ENCODE assay signal across 8 cellular contexts in the genomic region with DNA sequence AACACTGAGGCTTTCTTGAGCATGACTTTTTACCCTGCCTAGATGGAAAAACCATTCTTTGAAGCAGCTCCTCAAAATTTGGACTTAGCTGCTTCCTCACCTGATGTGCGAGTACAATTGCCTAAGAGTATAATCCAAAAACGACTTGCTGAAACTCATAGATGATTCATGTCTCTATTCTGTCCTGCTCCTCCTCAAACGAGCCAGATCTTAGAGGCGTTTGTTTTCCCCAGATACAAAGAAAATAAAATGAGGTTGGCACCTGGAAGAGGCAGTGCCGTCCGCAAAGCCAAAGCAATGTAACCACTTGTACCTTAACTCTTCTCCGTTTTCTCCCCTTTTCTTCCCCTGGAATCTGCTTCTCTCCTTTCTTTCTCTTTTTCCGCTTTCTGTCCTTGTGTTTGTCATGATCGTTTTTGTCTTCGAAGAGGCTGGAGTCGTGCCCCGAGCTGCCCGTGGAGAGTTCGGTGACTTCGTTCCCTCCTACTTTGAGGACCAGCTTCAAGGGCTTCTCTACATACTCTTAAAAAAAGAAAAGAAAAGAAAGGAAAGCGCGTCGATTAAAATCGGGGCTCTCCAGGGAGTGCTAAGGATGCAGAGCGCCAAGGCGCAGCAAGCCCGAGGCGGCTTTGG. TPM values are rescaled to one million over a fixed set of nuclear protein-coding genes. Genes with fewer than 3 reads are reported as not detected.
DNase-seq lines count a peak whose midpoint lies in the region; ATAC-seq, FAIRE-seq and TF ChIP-seq lines count a peak whose summit lies in the region.

No MANE protein-coding gene starts in this region.

- peaks cover 0 to 68% (median 38%) of the 10 kb centered on the region in 4 donors for H3K4me1 ChIP-seq in tibial artery

- TF ChIP-seq CTCF in tibial artery (IDR thresholded peaks at IDR 0.05) (no peak), D721Med (IDR thresholded peaks at IDR 0.05; ENCODE audit: insufficient read depth, missing control alignments) (no peak)

- intact Hi-C loops in left colon (cut with DNase I, micrococcal nuclease), result loop anchor here in 1 of 2 donors (10.0 kb wide), 2 partner anchors 153 to 343 kb away; partner anchors contain the start of gene CNEP1R1
- intact Hi-C loops in tibial artery (cut with DNase I; ENCODE audit: low total_unique reads), result loop anchor here (10.0 kb wide), 1 partner anchor 377 kb away; the partner anchor contains the start of gene CYLD

- no peak for FAIRE-seq in D721Med (lab: Jason Lieb, UNC)

- peak overlapping the region; percentile 77 to 87 for H3K27ac ChIP-seq in tibial artery

- DNase-seq in activated T-cell treated with anti-CD3 and anti-CD28 coated beads, Interleukin-2, amount 50 U/mL, for 24 hours, result no peak
- DNase-seq in activated T-cell treated with anti-CD3 and anti-CD28 coated beads for 4 hours (no peak), left colon (no peak), tibial artery (no peak), D721Med (ENCODE audit: insufficient read length, low spot score) (no peak), DMS153 (lab: John Stamatoyannopoulos, UW) (no peak), middle frontal gyrus (ENCODE audit: extremely low spot score, low spot score) (no peak)
- no peak for DNase-seq in activated naive CD4-positive, alpha-beta T cell treated with anti-CD3 and anti-CD28 coated beads, Interleukin-2, amount 50 U/mL, for 72 hours (ENCODE audit: low spot score in 2 of 2)

- H3K27ac Mint-ChIP-seq in activated T-cell treated with anti-CD3 and anti-CD28 coated beads, Interleukin-2, amount 50 U/mL, for 24 hours, result peak overlapping the region; percentile 94
- peak overlapping the region; percentile 95 to 97 for H3K27ac Mint-ChIP-seq in activated naive CD4-positive, alpha-beta T cell treated with anti-CD3 and anti-CD28 coated beads, Interleukin-2, amount 50 U/mL, for 72 hours

- H3K4me3 Mint-ChIP-seq in activated T-cell treated with anti-CD3 and anti-CD28 coated beads, Interleukin-2, amount 50 U/mL, for 24 hours, result peak overlapping the region; percentile 94

- no peaks in the 10 kb centered on the region for H3K27me3 Mint-ChIP-seq in activated T-cell treated with anti-CD3 and anti-CD28 coated beads, Interleukin-2, amount 50 U/mL, for 24 hours

- ATAC-seq in activated naive CD4-positive, alpha-beta T cell treated with anti-CD3 and anti-CD28 coated beads, Interleukin-2, amount 50 U/mL, for 72 hours, result peak; percentile 19 to 36
- ATAC-seq in left colon, result peak; percentile 4

- H3K27me3 ChIP-seq in tibial artery, result no peaks in the 10 kb centered on the region

- H3K9me3 ChIP-seq in tibial artery, result no peaks in the 10 kb centered on the region

- peak overlapping the region; percentile 87 to 97 for H3K4me3 ChIP-seq in tibial artery

- H3K9me3 Mint-ChIP-seq in activated T-cell treated with anti-CD3 and anti-CD28 coated beads, Interleukin-2, amount 50 U/mL, for 24 hours, result no peaks in the 10 kb centered on the region
- no peaks in the 10 kb centered on the region for H3K9me3 Mint-ChIP-seq in activated naive CD4-positive, alpha-beta T cell treated with anti-CD3 and anti-CD28 coated beads, Interleukin-2, amount 50 U/mL, for 72 hours

- peaks cover 55% of the 10 kb centered on the region for H3K4me1 Mint-ChIP-seq in activated T-cell treated with anti-CD3 and anti-CD28 coated beads, Interleukin-2, amount 50 U/mL, for 24 hours (ENCODE audit: low read depth)

- H3K36me3 ChIP-seq in tibial artery, result peaks cover 0 to 9% (median under 1%) of the 10 kb centered on the region in 3 donors

- H3K36me3 Mint-ChIP-seq in activated T-cell treated with anti-CD3 and anti-CD28 coated beads, Interleukin-2, amount 50 U/mL, for 24 hours (ENCODE audit: low read depth), result peaks cover 50% of the 10 kb centered on the region
- H3K36me3 Mint-ChIP-seq in activated naive CD4-positive, alpha-beta T cell treated with anti-CD3 and anti-CD28 coated beads, Interleukin-2, amount 50 U/mL, for 72 hours, result peaks cover 30 to 32% of the 10 kb centered on the region in 2 donors

RNA-seq across cellular contexts. Expression of gene BRD7, which starts 0.9 kb away (rescaled TPM):
- 10 to 100 TPM; 71.5 to 84.9 TPM for total RNA-seq in activated naive CD4-positive, alpha-beta T cell treated with anti-CD3 and anti-CD28 coated beads, Interleukin-2, amount 50 U/mL, for 72 hours
- total RNA-seq in left colon, result 10 to 100 TPM; 54.3 to 54.5 TPM
